ENCODE assay signal across 8 cellular contexts in the genomic region with DNA sequence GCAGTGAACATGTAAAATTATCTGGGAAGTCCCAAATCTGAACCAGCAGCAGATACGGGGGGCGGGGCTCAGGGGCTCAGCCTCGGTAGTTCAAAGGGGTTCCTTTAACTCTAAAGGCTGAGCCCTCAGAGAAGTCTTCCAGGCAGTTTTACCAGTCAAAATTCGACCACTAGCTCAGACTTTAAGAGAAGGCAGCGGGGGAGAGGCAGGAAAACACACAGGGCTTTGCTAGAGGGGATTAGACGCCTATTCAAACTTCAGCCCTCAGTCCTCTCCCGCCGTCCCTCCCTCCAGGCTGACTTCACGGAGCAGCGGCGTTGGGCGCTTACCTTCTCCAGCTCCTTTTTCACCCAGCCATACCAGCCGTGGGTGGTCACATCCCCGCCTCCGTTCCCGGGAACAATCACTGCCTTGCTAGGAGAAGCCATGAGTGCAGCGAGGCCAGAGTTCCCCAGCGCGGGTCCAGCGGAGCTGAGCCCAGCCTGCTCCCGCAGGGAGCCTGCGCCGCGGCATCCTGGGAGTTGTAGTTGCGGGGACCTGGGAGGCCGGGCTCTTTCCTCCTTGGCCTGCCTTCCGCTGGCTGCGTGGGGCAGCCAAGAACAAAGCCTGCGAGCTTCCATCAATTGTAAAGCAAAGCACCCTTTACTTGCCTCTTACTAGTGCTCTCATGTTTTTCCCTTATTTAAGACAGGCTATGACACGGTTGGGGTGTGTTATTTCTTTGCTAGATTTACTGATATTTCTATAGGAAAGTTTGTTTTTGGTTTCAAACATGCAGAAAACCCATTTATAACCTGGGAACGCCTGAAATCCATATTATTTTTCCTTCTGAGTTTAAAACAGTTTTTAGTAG. TPM values are rescaled to one million over a fixed set of nuclear protein-coding genes. Genes with fewer than 3 reads are reported as not detected.
A peak's percentile ranks its signal among the peaks of the same experiment; 100 is the strongest.
DNase-seq lines count a peak whose midpoint lies in the region; ATAC-seq and TF ChIP-seq lines count a peak whose summit lies in the region.

A gene (minus strand): TSS at position 486 of the 853 bp plus-strand sequence. CDS start 58 bp downstream, at position 428.

- DNase-seq in AG10803 (ENCODE audit: low read depth) (peak; percentile 74), NCI-H446 (lab: John Stamatoyannopoulos, UW) (peak; percentile 74 to 86), cerebellum (ENCODE audit: low spot score) (peak; percentile 87), kidney glomerular epithelial cell (lab: John Stamatoyannopoulos, UW) (peak; percentile 82)
- peak; percentile 61 for DNase-seq in activated CD4-positive, alpha-beta T cell treated with anti-CD3 and anti-CD28 coated beads for 1 hour
- DNase-seq in stimulated activated CD4-positive, alpha-beta T cell treated with anti-CD3 and anti-CD28 coated beads, Interleukin-15, amount 100 ng/mL, for 48 hours (ENCODE audit: low read depth in 2 of 2) = peak; percentile 64 to 75

- in situ Hi-C loops in GM18951 (cut with MboI; ENCODE audit: low sequenced_read_pairs, unreplicated experiment) = no loop called here

- TF ChIP-seq CTCF in AG10803 (conservative IDR thresholded peaks at IDR 0.05; ENCODE audit: low read length) = no peak

- H3K4me3 ChIP-seq in AG10803 (ENCODE audit: low read length) = peak within 1 kb of the TSS; percentile 93

- TF ChIP-seq POLR2A in GM18951 (IDR thresholded peaks at IDR 0.05; ENCODE audit: extremely low read depth, insufficient read depth, insufficient read length) = peak; percentile 68

- ATAC-seq in HG03175 (IDR thresholded peaks at IDR 0.05; ENCODE audit: unreplicated experiment) = peak; percentile 98

RNA-seq across cellular contexts. Expression of the gene that starts here (rescaled TPM):
- total RNA-seq in cerebellum = 20.3 TPM

Comparison
In these comparisons a context has a peak if more than half of its experiments do, and no peak if none do; other contexts are left out.
1. Peak in every context shown above with its lines: DNase-seq, ATAC-seq and H3K4me3 ChIP-seq.